In genomic region chr11:7904910-7905309, GRCh38 we compare ENCODE assay signal across 16 cellular contexts. TPM values are rescaled to one million over a fixed set of nuclear protein-coding genes. Genes with fewer than 3 reads are reported as not detected.
DNase-seq lines count a peak whose midpoint lies in the region; ATAC-seq, FAIRE-seq and TF ChIP-seq lines count a peak whose summit lies in the region.
"Had no signal": no experiment of that assay in that cellular context is flagged by ENCODE, and none has a peak within 500 bp of the region (broad histone marks: within the 10 kb centered on the region; RNA-seq: fewer than 3 reads in every experiment).

No MANE protein-coding gene starts in this region.

- no peak for ATAC-seq in GM18858 (IDR thresholded peaks at IDR 0.05; ENCODE audit: unreplicated experiment)
- ATAC-seq: left lobe of liver had no signal

- H3K27ac ChIP-seq in A673 (ENCODE audit: low read depth, low read length, poor library complexity, severe bottlenecking) (no peak overlapping the region), HUES64 (ENCODE audit: low read depth, low read length) (peak overlapping the region; percentile 92), colonic mucosa (no peak overlapping the region)
- H3K27ac ChIP-seq: 22Rv1, coronary artery, right atrium auricular region had no signal

- H3K27ac Mint-ChIP-seq in activated T-helper 2 cell treated with anti-CD3 and anti-CD28 coated beads, Interferon-gamma antibody, Interleukin-2, Interleukin-4, amounts not matched to agents 10 μg/mL and 5 μg/mL and 100 μg/mL, durations not matched to agents 14 hours and 24 hours and 36 hours = no peak overlapping the region

- DNase-seq in A673 (ENCODE audit: low spot score) (no peak), bronchial epithelial cell (ENCODE audit: low read depth) (peak; percentile 62), kidney epithelial cell (ENCODE audit: low read depth) (no peak), colonic mucosa (no peak)
- no peak for DNase-seq in activated T-helper 2 cell treated with anti-CD3 and anti-CD28 coated beads, Interferon-gamma antibody, Interleukin-2, Interleukin-4, amounts not matched to agents 10 μg/mL and 5 μg/mL and 100 μg/mL, durations not matched to agents 14 hours and 24 hours and 36 hours (ENCODE audit: low spot score)
- no peak for DNase-seq in stimulated activated CD4-positive, alpha-beta T cell treated with anti-CD3 and anti-CD28 coated beads, Interleukin-15, amount 100 ng/mL, for 24 hours
- DNase-seq: activated T-cell treated with anti-CD3 and anti-CD28 coated beads, Interleukin-2, amount 50 U/mL, for 1 hour; MM.1S; NCI-H82; T1000 had no signal

- H3K4me1 ChIP-seq in A673 (ENCODE audit: insufficient read depth, low read length, poor library complexity, severe bottlenecking) (no peaks in the 10 kb centered on the region), HUES64 (ENCODE audit: insufficient read depth, low read length) (peaks cover 61% of the 10 kb centered on the region), colonic mucosa (no peaks in the 10 kb centered on the region)
- H3K4me1 ChIP-seq: right atrium auricular region had no signal

- H3K27me3 ChIP-seq in A673 (replicated peaks; ENCODE audit: insufficient read depth, low read depth, low read length, poor library complexity) = peaks cover 13% of the 10 kb centered on the region
- no peaks in the 10 kb centered on the region for H3K27me3 ChIP-seq in HUES64 (ENCODE audit: insufficient read depth, low read length)
- H3K27me3 ChIP-seq in bronchial epithelial cell (ENCODE audit: control insufficient read depth, insufficient read depth, low read length) = no peaks in the 10 kb centered on the region
- H3K27me3 ChIP-seq in kidney epithelial cell (ENCODE audit: control insufficient read depth, insufficient read depth, low read length) = no peaks in the 10 kb centered on the region
- no peaks in the 10 kb centered on the region for H3K27me3 ChIP-seq in colonic mucosa
- H3K27me3 ChIP-seq: right atrium auricular region had no signal

- H3K4me3 Mint-ChIP-seq in activated T-helper 2 cell treated with anti-CD3 and anti-CD28 coated beads, Interferon-gamma antibody, Interleukin-2, Interleukin-4, amounts not matched to agents 10 μg/mL and 5 μg/mL and 100 μg/mL, durations not matched to agents 14 hours and 24 hours and 36 hours (ENCODE audit: low read depth) = no peak overlapping the region

- FAIRE-seq in bronchial epithelial cell (lab: Jason Lieb, UNC) = no peak

- H3K9me3 ChIP-seq in A673 (ENCODE audit: low read depth, low read length, poor library complexity, severe bottlenecking) = no peaks in the 10 kb centered on the region
- no peaks in the 10 kb centered on the region for H3K9me3 ChIP-seq in HUES64 (ENCODE audit: insufficient read depth, low read depth, low read length)
- H3K9me3 ChIP-seq in colonic mucosa = no peaks in the 10 kb centered on the region
- H3K9me3 ChIP-seq: right atrium auricular region had no signal

- TF ChIP-seq CTCF in A673 (conservative IDR thresholded peaks at IDR 0.05; ENCODE audit: low read depth, low read length) (0 out of 2 replicates have a peak, but pooled peaks have one; percentile 9), bronchial epithelial cell (IDR thresholded peaks at IDR 0.05; ENCODE audit: insufficient read depth, low read length, severe bottlenecking) (peak; percentile 43), kidney epithelial cell (IDR thresholded peaks at IDR 0.05; ENCODE audit: insufficient read depth, low read length, poor library complexity, severe bottlenecking) (peak; percentile 3), colonic mucosa (IDR thresholded peaks at IDR 0.05) (no peak)

- H3K27me3 Mint-ChIP-seq in activated T-helper 2 cell treated with anti-CD3 and anti-CD28 coated beads, Interferon-gamma antibody, Interleukin-2, Interleukin-4, amounts not matched to agents 10 μg/mL and 5 μg/mL and 100 μg/mL, durations not matched to agents 14 hours and 24 hours and 36 hours (ENCODE audit: low read depth) = peaks cover 9% of the 10 kb centered on the region

- CTCF ChIA-PET in A673 (lab: Charles Lee) = no interaction called here

- no peaks in the 10 kb centered on the region for H3K9me3 Mint-ChIP-seq in activated T-helper 2 cell treated with anti-CD3 and anti-CD28 coated beads, Interferon-gamma antibody, Interleukin-2, Interleukin-4, amounts not matched to agents 10 μg/mL and 5 μg/mL and 100 μg/mL, durations not matched to agents 14 hours and 24 hours and 36 hours

- WGBS in HUES64 = 59% methylated on average over 3 of the region's 4 CpGs

- no peaks in the 10 kb centered on the region for H3K36me3 Mint-ChIP-seq in activated T-helper 2 cell treated with anti-CD3 and anti-CD28 coated beads, Interferon-gamma antibody, Interleukin-2, Interleukin-4, amounts not matched to agents 10 μg/mL and 5 μg/mL and 100 μg/mL, durations not matched to agents 14 hours and 24 hours and 36 hours (ENCODE audit: low read depth)

- BruUV-seq in A673 (replicated peaks; lab: Mats Ljungman, UMichigan) = no TSS peak

- H3K36me3 ChIP-seq in A673 (ENCODE audit: insufficient read depth, low read length, poor library complexity, severe bottlenecking) (no peaks in the 10 kb centered on the region), HUES64 (ENCODE audit: insufficient read depth, low read length) (peaks cover 14% of the 10 kb centered on the region), bronchial epithelial cell (ENCODE audit: control insufficient read depth, insufficient read depth, low read length) (no peaks in the 10 kb centered on the region), kidney epithelial cell (ENCODE audit: control insufficient read depth, insufficient read depth, low read length) (no peaks in the 10 kb centered on the region), colonic mucosa (no peaks in the 10 kb centered on the region)
- H3K36me3 ChIP-seq: right atrium auricular region had no signal

- H3K4me1 Mint-ChIP-seq in activated T-helper 2 cell treated with anti-CD3 and anti-CD28 coated beads, Interferon-gamma antibody, Interleukin-2, Interleukin-4, amounts not matched to agents 10 μg/mL and 5 μg/mL and 100 μg/mL, durations not matched to agents 14 hours and 24 hours and 36 hours (ENCODE audit: low read depth) = no peaks in the 10 kb centered on the region

- intact Hi-C loops in A673 (cut with micrococcal nuclease; ENCODE audit: unreplicated experiment) (no loop called here), colonic mucosa (cut with DNase I) (no loop called here)
- intact Hi-C loops in activated T-helper 2 cell treated with anti-CD3 and anti-CD28 coated beads, Interferon-gamma antibody, Interleukin-2, Interleukin-4, amounts not matched to agents 10 μg/mL and 5 μg/mL and 100 μg/mL, durations not matched to agents 14 hours and 24 hours and 36 hours (cut with micrococcal nuclease) = no loop called here

- H3K4me3 ChIP-seq in A673 (ENCODE audit: low read depth, low read length, poor library complexity, severe bottlenecking) = no peak overlapping the region
- H3K4me3 ChIP-seq in HUES64 (ENCODE audit: low read length) = peak overlapping the region; percentile 45
- H3K4me3 ChIP-seq in bronchial epithelial cell (ENCODE audit: low read depth, low read length) = peak overlapping the region; percentile 2
- H3K4me3 ChIP-seq in kidney epithelial cell (ENCODE audit: low read depth, low read length) = no peak overlapping the region
- no peak overlapping the region for H3K4me3 ChIP-seq in colonic mucosa
- H3K4me3 ChIP-seq: coronary artery, right atrium auricular region had no signal

- POLR2A ChIA-PET in A673 (lab: Charles Lee; ENCODE audit: low non-redundant PET) = no interaction called here

- H3K9ac ChIP-seq in HUES64 (ENCODE audit: low read depth, low read length) = peak overlapping the region; percentile 68
- no peak overlapping the region for H3K9ac ChIP-seq in colonic mucosa (ENCODE audit: low read depth in 2 of 2, low read length in 2 of 2)

RNA-seq across cellular contexts. Expression of gene OR10A6, which starts 26.2 kb away (rescaled TPM):
- total RNA-seq in A673 (2021) (not detected in 2 replicates), bronchial epithelial cell (not detected in 2 replicates), kidney epithelial cell (not detected in 2 replicates), colonic mucosa (not detected)
- polyA plus RNA-seq in HUES64 (2013, experiment 1 of 2) = not detected
- not detected for polyA plus RNA-seq in HUES64 (2013, experiment 2 of 2)
- not detected in 2 replicates for total RNA-seq in activated T-helper 2 cell treated with anti-CD3 and anti-CD28 coated beads, Interferon-gamma antibody, Interleukin-2, Interleukin-4, amounts not matched to agents 10 μg/mL and 5 μg/mL and 100 μg/mL, durations not matched to agents 14 hours and 24 hours and 36 hours
- total RNA-seq: left lobe of liver, right atrium auricular region had no signal

RNA-seq across cellular contexts. Expression of gene OR10A3, which starts 36.6 kb away (rescaled TPM):
- total RNA-seq in A673 (2021) (not detected in 2 replicates), bronchial epithelial cell (not detected in 2 replicates), kidney epithelial cell (not detected in 2 replicates), colonic mucosa (not detected)
- not detected for polyA plus RNA-seq in HUES64 (2013, experiment 1 of 2)
- polyA plus RNA-seq in HUES64 (2013, experiment 2 of 2) = not detected
- not detected in 2 replicates for total RNA-seq in activated T-helper 2 cell treated with anti-CD3 and anti-CD28 coated beads, Interferon-gamma antibody, Interleukin-2, Interleukin-4, amounts not matched to agents 10 μg/mL and 5 μg/mL and 100 μg/mL, durations not matched to agents 14 hours and 24 hours and 36 hours
- total RNA-seq: left lobe of liver, right atrium auricular region had no signal

Comparison
In these comparisons a context has a peak if more than half of its experiments do, and no peak if none do; other contexts are left out.
1. H3K4me3 ChIP-seq: peak in HUES64 (single experiment) and bronchial epithelial cell (single experiment); none in A673 (single experiment), kidney epithelial cell (single experiment) and colonic mucosa (single experiment).